In genomic region chr4:183407635-183408463, GRCh38 we compare ENCODE assay signal across 9 cellular contexts. TPM values are rescaled to one million over a fixed set of nuclear protein-coding genes. Genes with fewer than 3 reads are reported as not detected.
DNase-seq lines count a peak whose midpoint lies in the region; ATAC-seq, FAIRE-seq and TF ChIP-seq lines count a peak whose summit lies in the region.
"Had no signal": no experiment of that assay in that cellular context is flagged by ENCODE, and none has a peak within 500 bp of the region (broad histone marks: within the 10 kb centered on the region; RNA-seq: fewer than 3 reads in every experiment).

No MANE protein-coding gene starts in this region.

- 70% methylated on average over 5 of the region's 8 CpGs for WGBS in SK-N-SH (ENCODE audit: low lambda C conversion rate)

- H3K27me3 Mint-ChIP-seq in activated CD8-positive, alpha-beta T cell treated with anti-CD3 and anti-CD28 coated beads for 36 hours: no peaks in the 10 kb centered on the region
- H3K27me3 Mint-ChIP-seq in stimulated activated naive CD8-positive, alpha-beta T cell treated with anti-CD3 and anti-CD28 coated beads, Interleukin-15, amount 100 ng/mL, for 72 hours: no peaks in the 10 kb centered on the region

- no peaks in the 10 kb centered on the region for H3F3A ChIP-seq in SK-N-SH (replicated peaks; ENCODE audit: insufficient read depth)

- no peaks in the 10 kb centered on the region for H3K79me2 ChIP-seq in SK-N-SH (ENCODE audit: insufficient read depth)

- intact Hi-C loops in activated CD8-positive, alpha-beta T cell treated with anti-CD3 and anti-CD28 coated beads for 36 hours (cut with micrococcal nuclease): no loop called here
- intact Hi-C loops in kidney (cut with DNase I): no loop called here

- no peak for ATAC-seq in SK-N-SH treated with all-trans-retinoic acid at 6 μM for 48 hours
- no peak for ATAC-seq in activated CD8-positive, alpha-beta T cell treated with anti-CD3 and anti-CD28 coated beads for 36 hours
- ATAC-seq in stimulated activated naive CD8-positive, alpha-beta T cell treated with anti-CD3 and anti-CD28 coated beads, Interleukin-15, amount 100 ng/mL, for 72 hours: no peak
- ATAC-seq in omental fat pad (ENCODE audit: low FRiP score): no peak
- ATAC-seq in GM21447 (IDR thresholded peaks at IDR 0.05; ENCODE audit: unreplicated experiment): no peak

- TF ChIP-seq EP300 in SK-N-SH (IDR thresholded peaks at IDR 0.05; ENCODE audit: borderline replicate concordance in 1 of 2, low read depth in 1 of 2, low read length in 1 of 2): no peak

- CTCF ChIA-PET in SK-N-SH (lab: Yijun Ruan, JAX): interaction anchor here (0.6 to 2.2 kb wide), 24 partner anchors 9 to 1286 kb away, joined by 3 to 14 read pairs (median 3); partner anchors contain the start of gene CDKN2AIP
- CTCF ChIA-PET in activated CD8-positive, alpha-beta T cell treated with anti-CD3 and anti-CD28 coated beads for 36 hours (lab: Charles Lee): interaction anchor here (0.7 to 2.4 kb wide), 26 partner anchors 8 to 692 kb away, joined by 3 to 10 read pairs (median 4); partner anchors contain the start of gene CDKN2AIP

- H3K36me3 ChIP-seq in SK-N-SH (replicated peaks in 1 of 2; ENCODE audit: control insufficient read depth in 1 of 2, insufficient read depth in 2 of 2, low read length in 1 of 2) (no peaks in the 10 kb centered on the region), kidney (ENCODE audit: control insufficient read depth in 1 of 2, insufficient read depth in 2 of 2, low read length in 2 of 2) (no peaks in the 10 kb centered on the region)

- peaks cover 0 to 11% of the 10 kb centered on the region in 2 experiments; a peak in 1 of 4 replicates for H3K4me1 ChIP-seq in SK-N-SH (ENCODE audit: control insufficient read depth in 1 of 2, insufficient read depth in 2 of 2, low read depth in 1 of 2, low read length in 1 of 2)
- H3K4me1 ChIP-seq in kidney (ENCODE audit: control insufficient read depth in 1 of 2, insufficient read depth in 1 of 2, low read depth in 1 of 2, low read length in 2 of 2): no peaks in the 10 kb centered on the region

- H3K9ac ChIP-seq in SK-N-SH (peak overlapping the region; percentile 93), kidney (ENCODE audit: low read length in 2 of 2) (peak overlapping the region in 1 of 2 donors; percentile 85)

- no peaks in the 10 kb centered on the region for H3K27me3 ChIP-seq in SK-N-SH (ENCODE audit: insufficient read depth)

- TF ChIP-seq CTCF in SK-N-SH (IDR thresholded peaks at IDR 0.05) (no peak), kidney (IDR thresholded peaks at IDR 0.05; ENCODE audit: borderline replicate concordance, extremely low read depth, insufficient read depth) (no peak), omental fat pad (IDR thresholded peaks at IDR 0.05) (no peak)
- peak; percentile 3 for TF ChIP-seq CTCF in activated CD8-positive, alpha-beta T cell treated with anti-CD3 and anti-CD28 coated beads for 36 hours (IDR thresholded peaks at IDR 0.05)

- no peaks in the 10 kb centered on the region for H4K20me1 ChIP-seq in SK-N-SH (ENCODE audit: insufficient read depth)

- POLR2A ChIA-PET in SK-N-SH (lab: Yijun Ruan, JAX): interaction anchor here (0.6 to 1.3 kb wide), 3 partner anchors 9 to 145 kb away, joined by 3 to 7 read pairs (median 7); no protein-coding TSS in a partner anchor
- POLR2A ChIA-PET in activated CD8-positive, alpha-beta T cell treated with anti-CD3 and anti-CD28 coated beads for 36 hours (lab: Charles Lee): interaction anchor here (0.7 to 1.9 kb wide), 4 partner anchors 33 to 96 kb away, joined by 3 to 13 read pairs (median 3); partner anchors contain the start of gene CDKN2AIP

- no peaks in the 10 kb centered on the region for H3K9me3 Mint-ChIP-seq in activated CD8-positive, alpha-beta T cell treated with anti-CD3 and anti-CD28 coated beads for 36 hours
- no peaks in the 10 kb centered on the region for H3K9me3 Mint-ChIP-seq in stimulated activated naive CD8-positive, alpha-beta T cell treated with anti-CD3 and anti-CD28 coated beads, Interleukin-15, amount 100 ng/mL, for 72 hours

- H3K9me3 ChIP-seq in SK-N-SH: no peaks in the 10 kb centered on the region
- no peaks in the 10 kb centered on the region for H3K9me3 ChIP-seq in kidney (ENCODE audit: control insufficient read depth in 1 of 2, low read length in 2 of 2)

- no peak for DNase-seq in SK-N-SH
- no peak for DNase-seq in activated CD8-positive, alpha-beta T cell treated with anti-CD3 and anti-CD28 coated beads for 36 hours
- no peak for DNase-seq in kidney
- DNase-seq in stimulated activated naive CD8-positive, alpha-beta T cell treated with anti-CD3 and anti-CD28 coated beads, Interleukin-15, amount 100 ng/mL, for 72 hours: no peak
- DNase-seq in omental fat pad (ENCODE audit: low spot score): no peak
- no peak for DNase-seq in erythroblast (lab: John Stamatoyannopoulos, UW)

- no peak for TF ChIP-seq POLR2A in erythroblast (IDR thresholded peaks at IDR 0.05; ENCODE audit: low read length)

- H3K36me3 Mint-ChIP-seq in activated CD8-positive, alpha-beta T cell treated with anti-CD3 and anti-CD28 coated beads for 36 hours (ENCODE audit: low read depth): no peaks in the 10 kb centered on the region

- TF ChIP-seq RAD21 in SK-N-SH (IDR thresholded peaks at IDR 0.05; ENCODE audit: low read length): no peak

- H3K27ac Mint-ChIP-seq in activated CD8-positive, alpha-beta T cell treated with anti-CD3 and anti-CD28 coated beads for 36 hours: peak overlapping the region; percentile 80
- peak overlapping the region; percentile 3 to 95 for H3K27ac Mint-ChIP-seq in stimulated activated naive CD8-positive, alpha-beta T cell treated with anti-CD3 and anti-CD28 coated beads, Interleukin-15, amount 100 ng/mL, for 72 hours

- H3K9me2 ChIP-seq in SK-N-SH: no peaks in the 10 kb centered on the region

- H3K4me2 ChIP-seq in SK-N-SH: peak overlapping the region; percentile 87

- H3K4me1 Mint-ChIP-seq in activated CD8-positive, alpha-beta T cell treated with anti-CD3 and anti-CD28 coated beads for 36 hours (ENCODE audit: low read depth): peaks cover 6% of the 10 kb centered on the region
- H3K4me1 Mint-ChIP-seq in stimulated activated naive CD8-positive, alpha-beta T cell treated with anti-CD3 and anti-CD28 coated beads, Interleukin-15, amount 100 ng/mL, for 72 hours: peaks cover 13% of the 10 kb centered on the region

- peak overlapping the region; percentile 74 for H3K4me3 Mint-ChIP-seq in activated CD8-positive, alpha-beta T cell treated with anti-CD3 and anti-CD28 coated beads for 36 hours
- peak overlapping the region; percentile 75 to 85 for H3K4me3 Mint-ChIP-seq in stimulated activated naive CD8-positive, alpha-beta T cell treated with anti-CD3 and anti-CD28 coated beads, Interleukin-15, amount 100 ng/mL, for 72 hours

- H3K4me3 ChIP-seq in SK-N-SH (ENCODE audit: low read depth in 2 of 2, low read length in 1 of 2) (peak overlapping the region; percentile 52 to 74; a peak in 3 of 4 replicates), kidney (ENCODE audit: low read length in 2 of 2) (peak overlapping the region; percentile 75 to 77)

- no peak for FAIRE-seq in kidney (lab: Jason Lieb, UNC)
- FAIRE-seq: A204.1 had no signal

- H2AFZ ChIP-seq in SK-N-SH (ENCODE audit: low read depth): peak overlapping the region; percentile 97

- H3K27ac ChIP-seq in SK-N-SH (ENCODE audit: low read depth in 2 of 2, low read length in 1 of 2) (peak overlapping the region; percentile 70 to 86; a peak in 3 of 4 replicates), kidney (ENCODE audit: low read depth in 2 of 2, low read length in 2 of 2) (no peak overlapping the region)

TF ChIP-seq in SK-N-SH, 30 proteins besides CTCF, POLR2A, EP300 and RAD21 (continues in another document):
- TF ChIP-seq GABPA (IDR thresholded peaks at IDR 0.05; ENCODE audit: low read depth) (no peak), NRF1 (IDR thresholded peaks at IDR 0.05; ENCODE audit: low read depth, low read length) (no peak)
- TF ChIP-seq, protein P1, sequence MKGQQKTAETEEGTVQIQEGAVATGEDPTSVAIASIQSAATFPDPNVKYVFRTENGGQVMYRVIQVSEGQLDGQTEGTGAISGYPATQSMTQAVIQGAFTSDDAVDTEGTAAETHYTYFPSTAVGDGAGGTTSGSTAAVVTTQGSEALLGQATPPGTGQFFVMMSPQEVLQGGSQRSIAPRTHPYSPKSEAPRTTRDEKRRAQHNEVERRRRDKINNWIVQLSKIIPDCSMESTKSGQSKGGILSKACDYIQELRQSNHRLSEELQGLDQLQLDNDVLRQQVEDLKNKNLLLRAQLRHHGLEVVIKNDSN (IDR thresholded peaks at IDR 0.05; ENCODE audit: borderline replicate concordance, low read depth): no peak

TF ChIP-seq in SK-N-SH treated with all-trans-retinoic acid at 6 μM for 48 hours, 23 proteins besides CTCF, POLR2A, EP300 and RAD21 (continues in another document):
- TF ChIP-seq, protein P2, sequence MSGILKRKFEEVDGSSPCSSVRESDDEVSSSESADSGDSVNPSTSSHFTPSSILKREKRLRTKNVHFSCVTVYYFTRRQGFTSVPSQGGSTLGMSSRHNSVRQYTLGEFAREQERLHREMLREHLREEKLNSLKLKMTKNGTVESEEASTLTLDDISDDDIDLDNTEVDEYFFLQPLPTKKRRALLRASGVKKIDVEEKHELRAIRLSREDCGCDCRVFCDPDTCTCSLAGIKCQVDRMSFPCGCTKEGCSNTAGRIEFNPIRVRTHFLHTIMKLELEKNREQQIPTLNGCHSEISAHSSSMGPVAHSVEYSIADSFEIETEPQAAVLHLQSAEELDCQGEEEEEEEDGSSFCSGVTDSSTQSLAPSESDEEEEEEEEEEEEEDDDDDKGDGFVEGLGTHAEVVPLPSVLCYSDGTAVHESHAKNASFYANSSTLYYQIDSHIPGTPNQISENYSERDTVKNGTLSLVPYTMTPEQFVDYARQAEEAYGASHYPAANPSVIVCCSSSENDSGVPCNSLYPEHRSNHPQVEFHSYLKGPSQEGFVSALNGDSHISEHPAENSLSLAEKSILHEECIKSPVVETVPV (CRISPR knock-in tag; IDR thresholded peaks at IDR 0.05): no peak
- TF ChIP-seq TCF4 (CRISPR knock-in tag; IDR thresholded peaks at IDR 0.05; ENCODE audit: borderline replicate concordance) (no peak), ESRRG (CRISPR knock-in tag; IDR thresholded peaks at IDR 0.05) (no peak), SNAI2 (CRISPR knock-in tag; IDR thresholded peaks at IDR 0.05) (no peak)

RNA-seq across cellular contexts. Expression of gene CDKN2AIP, which starts 36.6 kb away (rescaled TPM):
- polyA plus RNA-seq in SK-N-SH (2012; rRNA removed) (8.3 and 10.6 TPM in 2 replicates), kidney (ENCODE audit: insufficient read depth, low read depth, low replicate concordance) (11.7 TPM)
- 9.4 and 10.1 TPM in 2 replicates for polyA plus RNA-seq in SK-N-SH (2012; cell fraction: cytosol; rRNA removed)
- 6.2 and 12.3 TPM in 2 replicates for polyA plus RNA-seq in SK-N-SH (2012; cell fraction: nucleus; rRNA removed)
- 10 to 100 TPM; 26.4 to 26.6 TPM for total RNA-seq in activated CD8-positive, alpha-beta T cell treated with anti-CD3 and anti-CD28 coated beads for 36 hours
- total RNA-seq in kidney (15.3 TPM), omental fat pad (10 to 100 TPM; 16.1 to 25.2 (median 20.1) TPM)

Comparison
In these comparisons a context has a peak if more than half of its experiments do, and no peak if none do; other contexts are left out.
1. H3K27ac ChIP-seq: peak in SK-N-SH (2 of 2); none in kidney (0 of 2).